In genomic region chr14:96243785-96244184, GRCh38 we compare ENCODE assay signal across 20 cellular contexts. TPM values are rescaled to one million over a fixed set of nuclear protein-coding genes. Genes with fewer than 3 reads are reported as not detected.
"Had no signal": no experiment of that assay in that cellular context is flagged by ENCODE, and none has a peak within 500 bp of the region (broad histone marks: within the 10 kb centered on the region; RNA-seq: fewer than 3 reads in every experiment).

No MANE protein-coding gene starts in this region.

- DNase-seq: activated CD4-positive, alpha-beta memory T cell treated with anti-CD3 and anti-CD28 coated beads, Interleukin-2, amount 10 ng/mL, durations not matched to agents 7 days and 5 days; activated CD4-positive, alpha-beta T cell treated with anti-CD3 and anti-CD28 coated beads for 36 hours; activated effector memory CD4-positive, alpha-beta T cell treated with anti-CD3 and anti-CD28 coated beads, Interleukin-2, amount 50 U/mL, for 16 hours; activated T-cell treated with anti-CD3 and anti-CD28 coated beads, Interleukin-2, amount 50 U/mL, for 4 hours; amniotic stem cell; central memory CD4-positive, alpha-beta T cell; colonic mucosa; glutamatergic neuron; kidney glomerular epithelial cell; left ventricle myocardium superior; nephron progenitor cell; psoas muscle; right lobe of liver; stimulated activated CD4-positive, alpha-beta T cell treated with anti-CD3 and anti-CD28 coated beads, Interleukin-1b, Interleukin-23, amount 100 ng/mL, for 48 hours; T-helper 17 cell; thyroid gland had no signal

- H3K27ac ChIP-seq: colonic mucosa, esophagus muscularis mucosa, psoas muscle, right lobe of liver, thyroid gland had no signal

- H3K27ac Mint-ChIP-seq: activated CD4-positive, alpha-beta memory T cell treated with anti-CD3 and anti-CD28 coated beads, Interleukin-2, amount 10 ng/mL, durations not matched to agents 7 days and 5 days; activated CD4-positive, alpha-beta T cell treated with anti-CD3 and anti-CD28 coated beads for 36 hours; activated naive CD4-positive, alpha-beta T cell treated with anti-CD3 and anti-CD28 coated beads, Interleukin-2, amount 50 U/mL, for 72 hours; brain; nephron progenitor cell; stimulated activated effector memory CD8-positive, alpha-beta T cell treated with anti-CD3 and anti-CD28 coated beads, Interleukin-12 subunit alpha, Interleukin-12 subunit beta, amount 100 ng/mL, for 72 hours; T-helper 17 cell had no signal

- H3K4me1 Mint-ChIP-seq: activated CD4-positive, alpha-beta memory T cell treated with anti-CD3 and anti-CD28 coated beads, Interleukin-2, amount 10 ng/mL, durations not matched to agents 7 days and 5 days; activated CD4-positive, alpha-beta T cell treated with anti-CD3 and anti-CD28 coated beads for 36 hours; brain; stimulated activated effector memory CD8-positive, alpha-beta T cell treated with anti-CD3 and anti-CD28 coated beads, Interleukin-12 subunit alpha, Interleukin-12 subunit beta, amount 100 ng/mL, for 72 hours; T-helper 17 cell had no signal

- H3K36me3 Mint-ChIP-seq: activated naive CD4-positive, alpha-beta T cell treated with anti-CD3 and anti-CD28 coated beads, Interleukin-2, amount 50 U/mL, for 72 hours; brain; stimulated activated effector memory CD8-positive, alpha-beta T cell treated with anti-CD3 and anti-CD28 coated beads, Interleukin-12 subunit alpha, Interleukin-12 subunit beta, amount 100 ng/mL, for 72 hours had no signal

- H3K4me1 ChIP-seq: colonic mucosa, esophagus muscularis mucosa, psoas muscle, right lobe of liver, thyroid gland had no signal

- H3K4me3 Mint-ChIP-seq: activated CD4-positive, alpha-beta memory T cell treated with anti-CD3 and anti-CD28 coated beads, Interleukin-2, amount 10 ng/mL, durations not matched to agents 7 days and 5 days; activated CD4-positive, alpha-beta T cell treated with anti-CD3 and anti-CD28 coated beads for 36 hours; activated T-cell treated with anti-CD3 and anti-CD28 coated beads, Interleukin-2, amount 50 U/mL, for 4 hours; brain; nephron progenitor cell; stimulated activated effector memory CD8-positive, alpha-beta T cell treated with anti-CD3 and anti-CD28 coated beads, Interleukin-12 subunit alpha, Interleukin-12 subunit beta, amount 100 ng/mL, for 72 hours; T-helper 17 cell had no signal

- H3K9me3 ChIP-seq: colonic mucosa, esophagus muscularis mucosa, psoas muscle, right lobe of liver, thyroid gland had no signal

- H3K9me3 Mint-ChIP-seq: activated CD4-positive, alpha-beta memory T cell treated with anti-CD3 and anti-CD28 coated beads, Interleukin-2, amount 10 ng/mL, durations not matched to agents 7 days and 5 days; activated naive CD4-positive, alpha-beta T cell treated with anti-CD3 and anti-CD28 coated beads, Interleukin-2, amount 50 U/mL, for 72 hours; activated T-cell treated with anti-CD3 and anti-CD28 coated beads, Interleukin-2, amount 50 U/mL, for 4 hours; stimulated activated effector memory CD8-positive, alpha-beta T cell treated with anti-CD3 and anti-CD28 coated beads, Interleukin-12 subunit alpha, Interleukin-12 subunit beta, amount 100 ng/mL, for 72 hours had no signal

- H3K4me3 ChIP-seq: colonic mucosa, esophagus muscularis mucosa, psoas muscle, right lobe of liver, thyroid gland had no signal

- H3K27me3 ChIP-seq: colonic mucosa, esophagus muscularis mucosa, right lobe of liver, thyroid gland had no signal

- H3K36me3 ChIP-seq: right lobe of liver had no signal

- ATAC-seq: activated CD4-positive, alpha-beta T cell treated with anti-CD3 and anti-CD28 coated beads for 36 hours; activated naive CD4-positive, alpha-beta T cell treated with anti-CD3 and anti-CD28 coated beads, Interleukin-2, amount 50 U/mL, for 72 hours; activated T-cell treated with anti-CD3 and anti-CD28 coated beads, Interleukin-2, amount 50 U/mL, for 4 hours; left ventricle myocardium superior; psoas muscle; right lobe of liver; stimulated activated effector memory CD8-positive, alpha-beta T cell treated with anti-CD3 and anti-CD28 coated beads, Interleukin-12 subunit alpha, Interleukin-12 subunit beta, amount 100 ng/mL, for 72 hours; T-helper 17 cell had no signal

RNA-seq across cellular contexts. Expression of gene BDKRB1, which starts 12.2 kb away (rescaled TPM):
- total RNA-seq: activated CD4-positive, alpha-beta memory T cell treated with anti-CD3 and anti-CD28 coated beads, Interleukin-2, amount 10 ng/mL, durations not matched to agents 7 days and 5 days; activated CD4-positive, alpha-beta T cell treated with anti-CD3 and anti-CD28 coated beads for 36 hours; activated naive CD4-positive, alpha-beta T cell treated with anti-CD3 and anti-CD28 coated beads, Interleukin-2, amount 50 U/mL, for 72 hours; activated T-cell treated with anti-CD3 and anti-CD28 coated beads, Interleukin-2, amount 50 U/mL, for 4 hours; left ventricle myocardium superior; T-helper 17 cell had no signal

RNA-seq across cellular contexts. Expression of gene BDKRB2, which starts 39.1 kb away (rescaled TPM):
- total RNA-seq: activated CD4-positive, alpha-beta memory T cell treated with anti-CD3 and anti-CD28 coated beads, Interleukin-2, amount 10 ng/mL, durations not matched to agents 7 days and 5 days; activated CD4-positive, alpha-beta T cell treated with anti-CD3 and anti-CD28 coated beads for 36 hours; activated T-cell treated with anti-CD3 and anti-CD28 coated beads, Interleukin-2, amount 50 U/mL, for 4 hours; T-helper 17 cell had no signal
